In genomic region chr1:2298685-2299673, GRCh38 we compare ENCODE assay signal across 9 cellular contexts.
DNase-seq lines count a peak whose midpoint lies in the region; ATAC-seq and TF ChIP-seq lines count a peak whose summit lies in the region.
"Had no signal": no experiment of that assay in that cellular context is flagged by ENCODE, and none has a peak within 500 bp of the region (broad histone marks: within the 10 kb centered on the region; RNA-seq: fewer than 3 reads in every experiment).

No MANE protein-coding gene starts in this region.

- POLR2A ChIA-PET in IMR-90 (lab: Charles Lee; ENCODE audit: unreplicated experiment) = no interaction called here

- peak overlapping the region; percentile 75 for H3K27ac Mint-ChIP-seq in activated naive CD8-positive, alpha-beta T cell
- H3K27ac Mint-ChIP-seq in stimulated activated memory B cell treated with anti-CD40 and anti-IgM and Interleukin-4, amounts not matched to agents 10 μg/mL and 1 μg/mL and 100 μg/mL, for 72 hours = peak overlapping the region; percentile 86

- peak overlapping the region; percentile 66 for H2AK9ac ChIP-seq in IMR-90 (replicated peaks; ENCODE audit: low read depth, low read length, poor library complexity)

- H2AFZ ChIP-seq in IMR-90 (replicated peaks; ENCODE audit: low read length, poor library complexity) = no peak overlapping the region

- H3K9me3 Mint-ChIP-seq in activated naive CD8-positive, alpha-beta T cell (ENCODE audit: low read depth) = no peaks in the 10 kb centered on the region
- no peaks in the 10 kb centered on the region for H3K9me3 Mint-ChIP-seq in stimulated activated memory B cell treated with anti-CD40 and anti-IgM and Interleukin-4, amounts not matched to agents 10 μg/mL and 1 μg/mL and 100 μg/mL, for 72 hours

- peaks cover 16% of the 10 kb centered on the region; the same call in 1 of the 2 replicates for H3K36me3 ChIP-seq in IMR-90 (ENCODE audit: control insufficient read depth, insufficient read depth, low read length)

- no TSS peak for BruUV-seq in IMR-90 (replicated peaks; lab: Mats Ljungman, UMichigan)

- no peak overlapping the region for H3K9ac ChIP-seq in IMR-90 (ENCODE audit: low read depth, low read length)

- H3K4me1 ChIP-seq in IMR-90 (ENCODE audit: control insufficient read depth, insufficient read depth, low read length) (peaks cover 36% of the 10 kb centered on the region), right cardiac atrium (ENCODE audit: control insufficient read depth, insufficient read depth, low read length) (peaks cover 31% of the 10 kb centered on the region)

- dilution Hi-C loops in IMR-90 (cut with HindIII; ENCODE audit: low sequenced_read_pairs, unreplicated experiment) = no loop called here

- CTCF ChIA-PET in IMR-90 (lab: Yijun Ruan, JAX) = interaction anchor here (0.6 kb wide), 1 partner anchor 107 kb away, joined by 4 read pairs; no protein-coding TSS in a partner anchor

- H3K18ac ChIP-seq in IMR-90 (ENCODE audit: low read depth, low read length) = no peak overlapping the region; the same call in 1 of the 2 replicates

- intact Hi-C loops in IMR-90 (cut with micrococcal nuclease) (no loop called here), right cardiac atrium (cut with DNase I) (no loop called here)

- H4K5ac ChIP-seq in IMR-90 (ENCODE audit: low read depth, low read length) = no peak overlapping the region

- H3K79me1 ChIP-seq in IMR-90 (ENCODE audit: low read depth in 1 of 2, low read length in 2 of 2) = peaks cover 5 to 91% of the 10 kb centered on the region in 2 experiments

- H3K4me2 ChIP-seq in IMR-90 (ENCODE audit: low read depth, low read length) = peak overlapping the region; percentile 51; the same call in 1 of the 2 replicates

- H3K56ac ChIP-seq in IMR-90 (ENCODE audit: extremely low read depth, insufficient read depth, low read length) = no peak overlapping the region

- H3K4me1 Mint-ChIP-seq in activated naive CD8-positive, alpha-beta T cell (ENCODE audit: low read depth) = peaks cover 72% of the 10 kb centered on the region
- peaks cover 83% of the 10 kb centered on the region for H3K4me1 Mint-ChIP-seq in stimulated activated memory B cell treated with anti-CD40 and anti-IgM and Interleukin-4, amounts not matched to agents 10 μg/mL and 1 μg/mL and 100 μg/mL, for 72 hours

- peaks cover 90% of the 10 kb centered on the region for H4K20me1 ChIP-seq in IMR-90 (ENCODE audit: insufficient read depth, low read length)

- H3K27ac ChIP-seq in IMR-90 (ENCODE audit: insufficient read depth, low read length) (peak overlapping the region; percentile 20; the same call in 1 of the 2 replicates), right cardiac atrium (ENCODE audit: low read length) (peak overlapping the region; percentile 40)

- H3K9me1 ChIP-seq in IMR-90 (ENCODE audit: insufficient read depth, low read length) = peaks cover 33% of the 10 kb centered on the region

- H2BK20ac ChIP-seq in IMR-90 (ENCODE audit: low read depth, low read length) = no peak overlapping the region

- DNase-seq in IMR-90 = no peak
- DNase-seq in right cardiac atrium = peak; percentile 79 to 91 (median 90)
- DNase-seq: OCI-M1 had no signal

- H3K9me3 ChIP-seq in IMR-90 (ENCODE audit: control insufficient read depth, insufficient read depth, low read length) (no peaks in the 10 kb centered on the region), right cardiac atrium (ENCODE audit: control insufficient read depth, low read length) (no peaks in the 10 kb centered on the region)

- no peaks in the 10 kb centered on the region for H3K36me3 Mint-ChIP-seq in activated naive CD8-positive, alpha-beta T cell
- peaks cover 16% of the 10 kb centered on the region for H3K36me3 Mint-ChIP-seq in stimulated activated memory B cell treated with anti-CD40 and anti-IgM and Interleukin-4, amounts not matched to agents 10 μg/mL and 1 μg/mL and 100 μg/mL, for 72 hours

- no peak for TF ChIP-seq RAD21 in IMR-90 (IDR thresholded peaks at IDR 0.05; ENCODE audit: low read length)

- H3K4me3 ChIP-seq in IMR-90 (ENCODE audit: insufficient read depth, low read depth, low read length) (no peak overlapping the region), right cardiac atrium (ENCODE audit: low read length) (no peak overlapping the region)

- TF ChIP-seq CTCF in IMR-90 (conservative IDR thresholded peaks at IDR 0.05; ENCODE audit: low read depth, low read length) = no peak

- H3K14ac ChIP-seq in IMR-90 (replicated peaks; ENCODE audit: low read depth, low read length) = peak overlapping the region; percentile 50

- H3K27me3 ChIP-seq in IMR-90 (ENCODE audit: control insufficient read depth, insufficient read depth, low read length) = no peaks in the 10 kb centered on the region
- no peaks in the 10 kb centered on the region for H3K27me3 ChIP-seq in right cardiac atrium (ENCODE audit: control insufficient read depth, insufficient read depth)

- H3K4me3 Mint-ChIP-seq in activated naive CD8-positive, alpha-beta T cell = peak overlapping the region; percentile 64
- peak overlapping the region; percentile 3 for H3K4me3 Mint-ChIP-seq in stimulated activated memory B cell treated with anti-CD40 and anti-IgM and Interleukin-4, amounts not matched to agents 10 μg/mL and 1 μg/mL and 100 μg/mL, for 72 hours

- peak overlapping the region; percentile 6; the same call in 1 of the 2 replicates for H2BK120ac ChIP-seq in IMR-90 (ENCODE audit: low read depth, low read length)

- 0 out of 4 replicates have a peak overlapping the region, but pooled peaks have one; percentile 2 to 45 for H4K8ac ChIP-seq in IMR-90 (ENCODE audit: low read depth in 2 of 2, low read length in 2 of 2)

- ATAC-seq in IMR-90 (ENCODE audit: low read depth) = peak; percentile 6; the same call in 1 of the 2 replicates
- ATAC-seq in right cardiac atrium = peak; percentile 50 to 71
- no peak for ATAC-seq in stimulated activated memory B cell treated with anti-CD40 and anti-IgM and Interleukin-4, amounts not matched to agents 10 μg/mL and 1 μg/mL and 100 μg/mL, for 72 hours
- ATAC-seq in GM18520 (IDR thresholded peaks at IDR 0.05; ENCODE audit: unreplicated experiment) = no peak
- ATAC-seq in HG02642 (IDR thresholded peaks at IDR 0.05; ENCODE audit: poor library complexity, unreplicated experiment) = no peak
- ATAC-seq in HG03159 (IDR thresholded peaks at IDR 0.05; ENCODE audit: unreplicated experiment) = no peak
- ATAC-seq in HG02973 (IDR thresholded peaks at IDR 0.05; ENCODE audit: unreplicated experiment) = no peak

- no peaks in the 10 kb centered on the region for H3K27me3 Mint-ChIP-seq in activated naive CD8-positive, alpha-beta T cell
- no peaks in the 10 kb centered on the region for H3K27me3 Mint-ChIP-seq in stimulated activated memory B cell treated with anti-CD40 and anti-IgM and Interleukin-4, amounts not matched to agents 10 μg/mL and 1 μg/mL and 100 μg/mL, for 72 hours

- peak overlapping the region; percentile 34 for H2BK5ac ChIP-seq in IMR-90 (ENCODE audit: low read depth, low read length, poor library complexity, severe bottlenecking)

- H4K91ac ChIP-seq in IMR-90 (ENCODE audit: insufficient read depth, low read depth, low read length) = peak overlapping the region; percentile 4

- peak overlapping the region; percentile 51; the same call in 1 of the 2 replicates for H2AK5ac ChIP-seq in IMR-90 (ENCODE audit: low read depth, low read length)

- in situ Hi-C loops in IMR-90 (cut with MboI; ENCODE audit: low sequenced_read_pairs) = loop anchor here (5.0 kb wide), 1 partner anchor 62 kb away; no protein-coding TSS in a partner anchor

- H2BK15ac ChIP-seq in IMR-90 (ENCODE audit: low read depth, low read length) = no peak overlapping the region

- TF ChIP-seq POLR2A in IMR-90 (IDR thresholded peaks at IDR 0.05; ENCODE audit: low read depth, low read length) = no peak

- 56% methylated on average over 24 of the region's 38 CpGs; no CpG with 5 or more reads in 1 of the 2 experiments for WGBS in IMR-90 (ENCODE audit: extremely low coverage in 2 of 2, insufficient read length in 1 of 2), 2 experiments
- 48% methylated on average over 38 of the region's 38 CpGs for WGBS in right cardiac atrium

- H3K23ac ChIP-seq in IMR-90 (ENCODE audit: low read depth, low read length) = peak overlapping the region; percentile 41

- peak overlapping the region; percentile 30 for H3K4ac ChIP-seq in IMR-90 (ENCODE audit: low read depth, low read length)

TF ChIP-seq in IMR-90, 13 proteins besides CTCF, POLR2A, EP300 and RAD21:
- TF ChIP-seq RFX5 (IDR thresholded peaks at IDR 0.05; ENCODE audit: low read depth, low read length) (no peak), CHD1 (IDR thresholded peaks at IDR 0.05; ENCODE audit: low read depth, low read length) (no peak), FOS (IDR thresholded peaks at IDR 0.05; ENCODE audit: low read depth, low read length) (no peak), USF2 (IDR thresholded peaks at IDR 0.05; ENCODE audit: low read depth, low read length) (no peak), MAFK (IDR thresholded peaks at IDR 0.05; ENCODE audit: low read depth, low read length) (no peak), RCOR1 (IDR thresholded peaks at IDR 0.05; ENCODE audit: insufficient replicate concordance, low read length) (no peak), BHLHE40 (IDR thresholded peaks at IDR 0.05; ENCODE audit: low read depth, low read length) (no peak), NFE2L2 (IDR thresholded peaks at IDR 0.05; ENCODE audit: low read depth, low read length) (no peak), MAZ (IDR thresholded peaks at IDR 0.05; ENCODE audit: borderline replicate concordance, low read depth, low read length) (no peak), MXI1 (IDR thresholded peaks at IDR 0.05; ENCODE audit: borderline replicate concordance, low read depth, low read length) (no peak), CEBPB (IDR thresholded peaks at IDR 0.05; ENCODE audit: low read depth, low read length) (no peak), ELK1 (IDR thresholded peaks at IDR 0.05; ENCODE audit: borderline replicate concordance, low read depth, low read length) (no peak)

Comparison
In these comparisons a context has a peak if more than half of its experiments do, and no peak if none do; other contexts are left out.
1. ATAC-seq: peak in IMR-90 (single experiment) and right cardiac atrium (2 of 2); none in stimulated activated memory B cell treated with anti-CD40 and anti-IgM and Interleukin-4, amounts not matched to agents 10 μg/mL and 1 μg/mL and 100 μg/mL, for 72 hours (single experiment), GM18520 (single experiment), HG02642 (single experiment), HG03159 (single experiment) and HG02973 (single experiment).